Comparison of ENCODE assay signal across 2 cellular contexts in the genomic region with DNA sequence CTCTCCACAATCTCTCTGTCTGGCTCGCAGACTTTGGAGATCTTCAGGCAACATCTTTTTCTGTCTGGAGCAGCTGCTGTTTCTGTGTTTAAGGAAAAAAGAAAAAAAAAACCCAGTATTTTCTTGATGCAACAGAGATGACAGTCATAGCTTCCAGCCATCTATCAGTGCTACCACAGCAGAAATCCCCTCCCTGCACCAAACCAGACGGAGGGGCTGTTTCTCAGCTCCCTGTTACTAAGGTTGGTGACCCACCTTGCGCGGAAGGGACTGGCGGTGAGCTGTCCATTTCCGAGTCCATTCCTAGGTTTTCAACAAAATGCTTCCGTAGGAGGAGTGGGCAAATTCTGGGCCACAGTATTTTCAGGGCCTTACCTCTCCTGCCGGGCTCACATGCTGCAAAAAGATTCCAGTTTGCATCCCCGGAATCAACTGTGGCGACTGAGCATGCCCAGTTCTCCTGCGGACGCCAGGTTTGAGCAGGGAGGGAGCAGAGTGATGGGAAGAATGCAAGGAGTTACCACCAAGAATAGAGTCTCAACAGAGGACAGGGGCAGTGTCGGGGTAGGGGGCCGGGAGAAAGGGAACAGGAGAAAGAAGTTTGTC.
TF ChIP-seq lines count a peak whose summit lies in the region.

No MANE protein-coding gene starts in this region.

TF ChIP-seq in SK-N-SH, 30 proteins besides CTCF, POLR2A, EP300 and RAD21 (continued from another document):
- TF ChIP-seq, protein P1, sequence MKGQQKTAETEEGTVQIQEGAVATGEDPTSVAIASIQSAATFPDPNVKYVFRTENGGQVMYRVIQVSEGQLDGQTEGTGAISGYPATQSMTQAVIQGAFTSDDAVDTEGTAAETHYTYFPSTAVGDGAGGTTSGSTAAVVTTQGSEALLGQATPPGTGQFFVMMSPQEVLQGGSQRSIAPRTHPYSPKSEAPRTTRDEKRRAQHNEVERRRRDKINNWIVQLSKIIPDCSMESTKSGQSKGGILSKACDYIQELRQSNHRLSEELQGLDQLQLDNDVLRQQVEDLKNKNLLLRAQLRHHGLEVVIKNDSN (IDR thresholded peaks at IDR 0.05; ENCODE audit: borderline replicate concordance, low read depth) = no peak
- TF ChIP-seq YY1 (IDR thresholded peaks at IDR 0.05; ENCODE audit: low read depth) (no peak), FOXM1 (IDR thresholded peaks at IDR 0.05; ENCODE audit: low read depth) (no peak)

TF ChIP-seq in SK-N-SH treated with all-trans-retinoic acid at 6 μM for 48 hours, 23 proteins besides CTCF, POLR2A, EP300 and RAD21 (continued from another document):
- TF ChIP-seq, protein P2, sequence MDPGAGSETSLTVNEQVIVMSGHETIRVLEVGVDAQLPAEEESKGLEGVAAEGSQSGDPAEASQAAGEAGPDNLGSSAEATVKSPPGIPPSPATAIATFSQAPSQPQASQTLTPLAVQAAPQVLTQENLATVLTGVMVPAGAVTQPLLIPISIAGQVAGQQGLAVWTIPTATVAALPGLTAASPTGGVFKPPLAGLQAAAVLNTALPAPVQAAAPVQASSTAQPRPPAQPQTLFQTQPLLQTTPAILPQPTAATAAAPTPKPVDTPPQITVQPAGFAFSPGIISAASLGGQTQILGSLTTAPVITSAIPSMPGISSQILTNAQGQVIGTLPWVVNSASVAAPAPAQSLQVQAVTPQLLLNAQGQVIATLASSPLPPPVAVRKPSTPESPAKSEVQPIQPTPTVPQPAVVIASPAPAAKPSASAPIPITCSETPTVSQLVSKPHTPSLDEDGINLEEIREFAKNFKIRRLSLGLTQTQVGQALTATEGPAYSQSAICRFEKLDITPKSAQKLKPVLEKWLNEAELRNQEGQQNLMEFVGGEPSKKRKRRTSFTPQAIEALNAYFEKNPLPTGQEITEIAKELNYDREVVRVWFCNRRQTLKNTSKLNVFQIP (CRISPR knock-in tag; IDR thresholded peaks at IDR 0.05; ENCODE audit: borderline replicate concordance, low read depth) = no peak
- TF ChIP-seq, protein P3, sequence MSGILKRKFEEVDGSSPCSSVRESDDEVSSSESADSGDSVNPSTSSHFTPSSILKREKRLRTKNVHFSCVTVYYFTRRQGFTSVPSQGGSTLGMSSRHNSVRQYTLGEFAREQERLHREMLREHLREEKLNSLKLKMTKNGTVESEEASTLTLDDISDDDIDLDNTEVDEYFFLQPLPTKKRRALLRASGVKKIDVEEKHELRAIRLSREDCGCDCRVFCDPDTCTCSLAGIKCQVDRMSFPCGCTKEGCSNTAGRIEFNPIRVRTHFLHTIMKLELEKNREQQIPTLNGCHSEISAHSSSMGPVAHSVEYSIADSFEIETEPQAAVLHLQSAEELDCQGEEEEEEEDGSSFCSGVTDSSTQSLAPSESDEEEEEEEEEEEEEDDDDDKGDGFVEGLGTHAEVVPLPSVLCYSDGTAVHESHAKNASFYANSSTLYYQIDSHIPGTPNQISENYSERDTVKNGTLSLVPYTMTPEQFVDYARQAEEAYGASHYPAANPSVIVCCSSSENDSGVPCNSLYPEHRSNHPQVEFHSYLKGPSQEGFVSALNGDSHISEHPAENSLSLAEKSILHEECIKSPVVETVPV (CRISPR knock-in tag; IDR thresholded peaks at IDR 0.05) = no peak
- no peak for TF ChIP-seq ZNF70 (CRISPR knock-in tag; IDR thresholded peaks at IDR 0.05)
- TF ChIP-seq CSDC2 (CRISPR knock-in tag; IDR thresholded peaks at IDR 0.05) = no peak
- TF ChIP-seq GLIS3 (CRISPR knock-in tag; IDR thresholded peaks at IDR 0.05) = no peak
- no peak for TF ChIP-seq SNAI2 (CRISPR knock-in tag; IDR thresholded peaks at IDR 0.05)
- no peak for TF ChIP-seq TOX (CRISPR knock-in tag; IDR thresholded peaks at IDR 0.05; ENCODE audit: borderline replicate concordance)
- no peak for TF ChIP-seq OSR1 (CRISPR knock-in tag; IDR thresholded peaks at IDR 0.05)
